8 cellular contexts compared by ENCODE assay signal in the genomic region with DNA sequence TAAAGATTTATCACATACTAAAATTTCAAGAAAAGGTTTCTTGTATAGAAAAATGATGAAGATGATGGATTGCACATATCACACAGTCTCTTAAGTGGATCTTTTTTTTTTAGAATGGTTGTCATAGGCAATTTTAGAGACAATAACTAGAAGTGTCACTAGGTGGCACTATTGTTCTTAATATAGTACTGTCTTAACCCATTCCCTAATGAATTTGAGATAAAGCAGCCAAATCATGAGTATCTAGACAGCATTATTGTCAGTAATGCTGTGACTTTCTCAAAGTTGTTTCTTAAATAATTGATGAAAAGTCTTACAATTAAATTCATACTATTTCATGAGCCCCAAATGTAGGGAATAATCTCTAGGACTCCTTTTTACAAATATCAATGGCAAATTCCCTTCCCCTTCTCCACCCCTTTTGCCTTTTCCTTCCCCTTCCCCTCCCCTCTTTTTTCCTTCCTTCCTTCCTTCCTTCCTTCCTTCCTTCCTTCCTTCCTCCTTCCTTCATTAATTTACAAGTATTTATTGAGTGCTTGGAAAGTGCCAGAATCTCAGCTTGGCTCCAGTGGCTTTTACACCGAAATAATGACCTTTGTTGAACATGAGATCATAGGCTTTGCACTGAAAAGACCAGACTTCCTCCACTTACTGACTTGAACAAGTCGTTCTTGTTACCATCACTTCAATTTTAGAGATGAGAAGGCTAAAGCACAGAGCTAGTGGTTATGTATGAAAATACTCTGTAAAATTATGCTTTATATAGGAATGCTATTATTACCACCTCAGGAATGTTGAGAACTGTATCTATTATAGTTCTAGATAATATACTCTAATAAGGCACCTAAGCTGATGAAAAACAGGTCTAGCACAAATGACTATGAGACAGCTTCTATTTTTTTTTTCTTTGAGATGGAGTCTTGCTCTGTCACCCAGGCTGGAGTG. TPM values are rescaled to one million over a fixed set of nuclear protein-coding genes. Genes with fewer than 3 reads are reported as not detected.
DNase-seq lines count a peak whose midpoint lies in the region; FAIRE-seq and TF ChIP-seq lines count a peak whose summit lies in the region.

No MANE protein-coding gene starts in this region.

- H3K4me1 Mint-ChIP-seq in endodermal cell: peaks cover 19% of the 10 kb centered on the region

- no peak for TF ChIP-seq POLR2A in GM12891 (IDR thresholded peaks at IDR 0.05; ENCODE audit: low read depth, low read length)

- peaks cover 17% of the 10 kb centered on the region for H3K36me3 ChIP-seq in A673 (ENCODE audit: insufficient read depth, low read length, poor library complexity, severe bottlenecking)
- H3K36me3 ChIP-seq in Loucy (ENCODE audit: insufficient read depth, low read length): peaks cover 26% of the 10 kb centered on the region; the same call in 1 of the 2 replicates
- H3K36me3 ChIP-seq in endodermal cell (ENCODE audit: control insufficient read depth, insufficient read depth, low read length): peaks cover 22% of the 10 kb centered on the region
- peaks cover 17% of the 10 kb centered on the region for H3K36me3 ChIP-seq in mesodermal cell (ENCODE audit: control insufficient read depth, insufficient read depth, low read length)

- H4K20me1 ChIP-seq in Loucy (ENCODE audit: insufficient read depth, low read length, poor library complexity, severe bottlenecking): no peaks in the 10 kb centered on the region

- DNase-seq in A673 (ENCODE audit: low spot score): peak; percentile 95
- DNase-seq in GM12891 (ENCODE audit: insufficient read length, low spot score): no peak
- peak; percentile 77 for DNase-seq in RPMI7951 (ENCODE audit: low read depth)
- no peak for DNase-seq in endodermal cell
- no peak for DNase-seq in posterior cingulate gyrus
- DNase-seq in activated CD8-positive, alpha-beta memory T cell treated with anti-CD3 and anti-CD28 coated beads for 24 hours: no peak

- FAIRE-seq in GM12891 (lab: Jason Lieb, UNC): peak; percentile 28

- BruUV-seq in A673 (replicated peaks; lab: Mats Ljungman, UMichigan): no TSS peak

- peaks cover 58% of the 10 kb centered on the region for H3K4me1 ChIP-seq in A673 (ENCODE audit: insufficient read depth, low read length, poor library complexity, severe bottlenecking)
- no peaks in the 10 kb centered on the region for H3K4me1 ChIP-seq in Loucy (ENCODE audit: insufficient read depth, low read length, poor library complexity, severe bottlenecking)
- no peaks in the 10 kb centered on the region for H3K4me1 ChIP-seq in endodermal cell (ENCODE audit: control insufficient read depth, insufficient read depth, low read length)
- H3K4me1 ChIP-seq in mesodermal cell (ENCODE audit: control insufficient read depth, insufficient read depth, low read length, poor library complexity, severe bottlenecking): peaks cover 18% of the 10 kb centered on the region

- CTCF ChIA-PET in A673 (lab: Charles Lee): interaction anchor here (0.7 to 1.7 kb wide), 9 partner anchors 166 to 1171 kb away, joined by 3 to 9 read pairs (median 4); no protein-coding TSS in a partner anchor

- H3F3A ChIP-seq in Loucy (ENCODE audit: low read depth): no peaks in the 10 kb centered on the region

- no peak overlapping the region for H3K4me3 Mint-ChIP-seq in endodermal cell

- POLR2A ChIA-PET in A673 (lab: Charles Lee; ENCODE audit: low non-redundant PET): interaction anchor here (0.5 to 1.2 kb wide), 6 partner anchors 312 to 551 kb away, joined by 3 to 22 read pairs (median 8); no protein-coding TSS in a partner anchor

- no peak overlapping the region for H3K27ac Mint-ChIP-seq in endodermal cell

- H3K9me3 Mint-ChIP-seq in endodermal cell: peaks cover 6% of the 10 kb centered on the region

- H3K27me3 Mint-ChIP-seq in endodermal cell (ENCODE audit: insufficient read depth): no peaks in the 10 kb centered on the region

- TF ChIP-seq CTCF in A673 (conservative IDR thresholded peaks at IDR 0.05; ENCODE audit: low read depth, low read length): peak; percentile 68
- TF ChIP-seq CTCF in Loucy (conservative IDR thresholded peaks at IDR 0.05; ENCODE audit: low read length): peak; percentile 81
- peak; percentile 90 for TF ChIP-seq CTCF in endodermal cell (conservative IDR thresholded peaks at IDR 0.05)

- no peaks in the 10 kb centered on the region for H3K79me2 ChIP-seq in Loucy (ENCODE audit: insufficient read depth, low read length)

- no peak overlapping the region for H2AFZ ChIP-seq in Loucy (ENCODE audit: low read length)

- peaks cover 14% of the 10 kb centered on the region for H3K36me3 Mint-ChIP-seq in endodermal cell (ENCODE audit: low read depth)

- H3K4me3 ChIP-seq in A673 (ENCODE audit: low read depth, low read length, poor library complexity, severe bottlenecking): no peak overlapping the region
- H3K4me3 ChIP-seq in Loucy (ENCODE audit: low read length, poor library complexity, severe bottlenecking): no peak overlapping the region
- H3K4me3 ChIP-seq in endodermal cell (ENCODE audit: low read length): no peak overlapping the region
- H3K4me3 ChIP-seq in mesodermal cell (ENCODE audit: extremely low read depth, insufficient read depth, low read length, poor library complexity, severe bottlenecking): no peak overlapping the region

- peak overlapping the region; percentile 96 for H3K27ac ChIP-seq in A673 (ENCODE audit: low read depth, low read length, poor library complexity, severe bottlenecking)
- H3K27ac ChIP-seq in endodermal cell (ENCODE audit: low read depth, low read length): no peak overlapping the region
- peak overlapping the region; percentile 81 for H3K27ac ChIP-seq in mesodermal cell (ENCODE audit: low read depth, low read length, severe bottlenecking)

- WGBS in endodermal cell (ENCODE audit: insufficient coverage in 1 of 2, insufficient read length in 1 of 2), 2 experiments: 40 to 75% methylated on average over 1 to 2 of the region's 2 CpGs
- 67% methylated on average over 1 of the region's 2 CpGs; no CpG with 5 or more reads in 1 of the 2 experiments for WGBS in mesodermal cell (ENCODE audit: insufficient coverage in 2 of 2), 2 experiments

- H3K9ac ChIP-seq in Loucy (ENCODE audit: low read depth, low read length, poor library complexity, severe bottlenecking) (no peak overlapping the region), endodermal cell (ENCODE audit: extremely low read depth, low read length, poor library complexity, severe bottlenecking) (no peak overlapping the region)

- intact Hi-C loops in A673 (cut with micrococcal nuclease; ENCODE audit: unreplicated experiment): loop anchor here (1.0 to 5.0 kb wide), 11 partner anchors 167 to 1775 kb away; no protein-coding TSS in a partner anchor
- intact Hi-C loops in posterior cingulate gyrus (cut with DNase I): loop anchor here (1.0 to 10.0 kb wide), 6 partner anchors 173 to 716 kb away; no protein-coding TSS in a partner anchor

- H3K9me3 ChIP-seq in A673 (ENCODE audit: low read depth, low read length, poor library complexity, severe bottlenecking) (no peaks in the 10 kb centered on the region), Loucy (ENCODE audit: insufficient read depth, low read depth, low read length) (no peaks in the 10 kb centered on the region), endodermal cell (ENCODE audit: control insufficient read depth, low read length) (no peaks in the 10 kb centered on the region), mesodermal cell (ENCODE audit: control insufficient read depth, low read length) (no peaks in the 10 kb centered on the region)

- H3K27me3 ChIP-seq in A673 (replicated peaks; ENCODE audit: insufficient read depth, low read depth, low read length, poor library complexity) (no peaks in the 10 kb centered on the region), Loucy (ENCODE audit: insufficient read depth, low read length, poor library complexity, severe bottlenecking) (no peaks in the 10 kb centered on the region), endodermal cell (ENCODE audit: control insufficient read depth, insufficient read depth, low read length, poor library complexity, severe bottlenecking) (no peaks in the 10 kb centered on the region)

- no peaks in the 10 kb centered on the region for H3K9me2 ChIP-seq in Loucy (replicated peaks; ENCODE audit: low read depth, low read length)

- H3K4me2 ChIP-seq in Loucy (ENCODE audit: low read depth, low read length, poor library complexity, severe bottlenecking): no peak overlapping the region

TF ChIP-seq in GM12891, 5 proteins besides CTCF, POLR2A, EP300 and RAD21:
- no peak for TF ChIP-seq TAF1 (IDR thresholded peaks at IDR 0.05; ENCODE audit: low read depth, low read length)
- TF ChIP-seq POLR2AphosphoS5 (IDR thresholded peaks at IDR 0.05; ENCODE audit: low read depth, low read length): no peak

RNA-seq across cellular contexts. Expression of gene MYL12B, which starts 19.8 kb away (rescaled TPM):
- 303 and 389 TPM in 2 replicates for total RNA-seq in A673 (2021)
- 246 TPM for polyA plus RNA-seq in GM12891 (2012; ENCODE audit: low read depth, missing spikeins)
- 564 and 607 TPM in 2 replicates for total RNA-seq in RPMI7951 (2014; rRNA removed; shearing (Covaris generic))
- 100 to 1,000 TPM; 190 to 198 TPM for total RNA-seq in endodermal cell
- 207 TPM for polyA plus RNA-seq in endodermal cell (2013, experiment 1 of 2)
- 210 TPM for polyA plus RNA-seq in endodermal cell (2013, experiment 2 of 2)
- polyA plus RNA-seq in mesodermal cell (2013, experiment 1 of 2): 436 TPM
- polyA plus RNA-seq in mesodermal cell (2013, experiment 2 of 2): 410 TPM

RNA-seq across cellular contexts. Expression of gene MYL12A, which starts 34.1 kb away (rescaled TPM):
- 298 and 357 TPM in 2 replicates for total RNA-seq in A673 (2021)
- 362 TPM for polyA plus RNA-seq in GM12891 (2012; ENCODE audit: low read depth, missing spikeins)
- 656 and 818 TPM in 2 replicates for total RNA-seq in RPMI7951 (2014; rRNA removed; shearing (Covaris generic))
- total RNA-seq in endodermal cell: 100 to 1,000 TPM; 267 to 271 TPM
- 246 TPM for polyA plus RNA-seq in endodermal cell (2013, experiment 1 of 2)
- 268 TPM for polyA plus RNA-seq in endodermal cell (2013, experiment 2 of 2)
- polyA plus RNA-seq in mesodermal cell (2013, experiment 1 of 2): 586 TPM
- polyA plus RNA-seq in mesodermal cell (2013, experiment 2 of 2): 589 TPM

Comparison
In these comparisons a context has a peak if more than half of its experiments do, and no peak if none do; other contexts are left out.
1. DNase-seq: peak in A673 (single experiment) and RPMI7951 (single experiment); none in GM12891 (single experiment), endodermal cell (single experiment), posterior cingulate gyrus (0 of 10) and activated CD8-positive, alpha-beta memory T cell treated with anti-CD3 and anti-CD28 coated beads for 24 hours (single experiment).
2. Peak in every context shown above with its lines, with median percentiles within 50 percentile points of each other: CTCF ChIP-seq.